ENCODE assay signal across 9 cellular contexts in genomic region chr13:39612023-39612637, GRCh38. TPM values are rescaled to one million over a fixed set of nuclear protein-coding genes. Genes with fewer than 3 reads are reported as not detected.
A peak's percentile ranks its signal among the peaks of the same experiment; 100 is the strongest.
DNase-seq lines count a peak whose midpoint lies in the region; ATAC-seq and TF ChIP-seq lines count a peak whose summit lies in the region.
"Had no signal": no experiment of that assay in that cellular context is flagged by ENCODE, and none has a peak within 500 bp of the region (broad histone marks: within the 10 kb centered on the region; RNA-seq: fewer than 3 reads in every experiment).

No MANE protein-coding gene starts in this region.

- no peaks in the 10 kb centered on the region for H3K4me1 ChIP-seq in tibial artery

- H3K36me3 ChIP-seq in tibial artery: no peaks in the 10 kb centered on the region

- no peaks in the 10 kb centered on the region for H3K36me3 Mint-ChIP-seq in activated CD8-positive, alpha-beta T cell treated with anti-CD3 and anti-CD28 coated beads for 36 hours (ENCODE audit: low read depth)
- no peaks in the 10 kb centered on the region for H3K36me3 Mint-ChIP-seq in naive B cell
- H3K36me3 Mint-ChIP-seq: IgD-negative memory B cell had no signal

- intact Hi-C loops in activated CD8-positive, alpha-beta T cell treated with anti-CD3 and anti-CD28 coated beads for 36 hours (cut with micrococcal nuclease): loop anchor here (10.0 kb wide), 2 partner anchors 337 to 467 kb away; no protein-coding TSS in a partner anchor
- intact Hi-C loops in tibial artery (cut with DNase I; ENCODE audit: low total_unique reads): no loop called here

- no peak overlapping the region for H3K27ac ChIP-seq in tibial artery

- peaks cover 4% of the 10 kb centered on the region for H3K27me3 Mint-ChIP-seq in activated CD8-positive, alpha-beta T cell treated with anti-CD3 and anti-CD28 coated beads for 36 hours
- H3K27me3 Mint-ChIP-seq in naive B cell: peaks cover 11 to 20% (median 13%) of the 10 kb centered on the region in 3 donors

- no peak overlapping the region for H3K4me3 ChIP-seq in tibial artery

- POLR2A ChIA-PET in activated CD8-positive, alpha-beta T cell treated with anti-CD3 and anti-CD28 coated beads for 36 hours (lab: Charles Lee): no interaction called here

- ATAC-seq in HG03378 (IDR thresholded peaks at IDR 0.05; ENCODE audit: unreplicated experiment) (peak; percentile 65), esophagus mucosa (peak; percentile 26), naive B cell (ENCODE audit: low read depth in 2 of 2) (peak in 1 of 2 donors; percentile 35), GM18861 (IDR thresholded peaks at IDR 0.05; ENCODE audit: unreplicated experiment) (no peak)
- peak; percentile 39 for ATAC-seq in activated CD8-positive, alpha-beta T cell treated with anti-CD3 and anti-CD28 coated beads for 36 hours

- CTCF ChIA-PET in activated CD8-positive, alpha-beta T cell treated with anti-CD3 and anti-CD28 coated beads for 36 hours (lab: Charles Lee): interaction anchor here (0.5 to 3.1 kb wide), 63 partner anchors 9 to 737 kb away, joined by 3 to 31 read pairs (median 4); partner anchors contain the start of genes LHFPL6, NHLRC3 and PROSER1

- no peak overlapping the region for H3K4me3 Mint-ChIP-seq in activated CD8-positive, alpha-beta T cell treated with anti-CD3 and anti-CD28 coated beads for 36 hours
- H3K4me3 Mint-ChIP-seq in naive B cell: no peak overlapping the region
- H3K4me3 Mint-ChIP-seq: IgD-negative memory B cell had no signal

- no peaks in the 10 kb centered on the region for H3K4me1 Mint-ChIP-seq in activated CD8-positive, alpha-beta T cell treated with anti-CD3 and anti-CD28 coated beads for 36 hours (ENCODE audit: low read depth)
- no peaks in the 10 kb centered on the region for H3K4me1 Mint-ChIP-seq in naive B cell

- H3K9me3 Mint-ChIP-seq in activated CD8-positive, alpha-beta T cell treated with anti-CD3 and anti-CD28 coated beads for 36 hours: no peaks in the 10 kb centered on the region
- no peaks in the 10 kb centered on the region for H3K9me3 Mint-ChIP-seq in naive B cell
- H3K9me3 Mint-ChIP-seq: IgD-negative memory B cell had no signal

- DNase-seq in COLO829 (ENCODE audit: low spot score): peak; percentile 60
- DNase-seq in NCI-H774 (lab: John Stamatoyannopoulos, UW): peak; percentile 16
- DNase-seq in activated CD8-positive, alpha-beta T cell treated with anti-CD3 and anti-CD28 coated beads for 36 hours: peak; percentile 78
- peak; percentile 44 for DNase-seq in naive B cell
- DNase-seq in tibial artery: peak in 1 of 2 donors; percentile 85

- H3K27me3 ChIP-seq in tibial artery: no peaks in the 10 kb centered on the region

- no peak overlapping the region for H3K27ac Mint-ChIP-seq in activated CD8-positive, alpha-beta T cell treated with anti-CD3 and anti-CD28 coated beads for 36 hours
- no peak overlapping the region for H3K27ac Mint-ChIP-seq in naive B cell

- H3K9me3 ChIP-seq in tibial artery: no peaks in the 10 kb centered on the region

- peak; percentile 94 for TF ChIP-seq CTCF in activated CD8-positive, alpha-beta T cell treated with anti-CD3 and anti-CD28 coated beads for 36 hours (IDR thresholded peaks at IDR 0.05)
- TF ChIP-seq CTCF in tibial artery (IDR thresholded peaks at IDR 0.05): peak; percentile 81 to 92

RNA-seq across cellular contexts. Expression of gene LHFPL6, which starts 9.1 kb away (rescaled TPM):
- total RNA-seq in activated CD8-positive, alpha-beta T cell treated with anti-CD3 and anti-CD28 coated beads for 36 hours: under 1 TPM; 0.60 to 0.74 TPM
- 3.3 TPM for total RNA-seq in esophagus mucosa
- polyA plus RNA-seq in naive B cell (ENCODE audit: low read depth in 6 of 6): under 1 TPM in 4 of 6 donors, not detected in 2; 0.12 to 0.25 (median 0.16) TPM
- polyA plus RNA-seq: IgD-negative memory B cell had no signal

RNA-seq across cellular contexts. Expression of gene COG6, which starts 43.3 kb away (rescaled TPM):
- 10 to 100 TPM; 25.5 to 26.4 TPM for total RNA-seq in activated CD8-positive, alpha-beta T cell treated with anti-CD3 and anti-CD28 coated beads for 36 hours
- 21.8 TPM for total RNA-seq in esophagus mucosa
- 10 to 100 TPM; 14.9 to 20.3 (median 15.8) TPM for polyA plus RNA-seq in naive B cell (ENCODE audit: low read depth in 6 of 6)
